In genomic region chr6:82738773-82739172, GRCh38 we compare ENCODE assay signal across 18 cellular contexts.
DNase-seq lines count a peak whose midpoint lies in the region; ATAC-seq and TF ChIP-seq lines count a peak whose summit lies in the region.
"Had no signal": no experiment of that assay in that cellular context is flagged by ENCODE, and none has a peak within 500 bp of the region (broad histone marks: within the 10 kb centered on the region; RNA-seq: fewer than 3 reads in every experiment).

No MANE protein-coding gene starts in this region.

- H3K23ac ChIP-seq in mesendoderm (ENCODE audit: low read length) = no peak overlapping the region
- H3K23ac ChIP-seq in mesenchymal stem cell (ENCODE audit: low read length in 2 of 2) = no peak overlapping the region

- H3K4me3 Mint-ChIP-seq in GM23338 (peak overlapping the region; percentile 45; the same call in 2 of the 3 replicates), WTC11 (peak overlapping the region; percentile 13)
- H3K4me3 Mint-ChIP-seq: CD4-positive, CD25-positive, alpha-beta regulatory T cell had no signal

- H3K18ac ChIP-seq in mesendoderm (ENCODE audit: low read length) (no peak overlapping the region), mesenchymal stem cell (ENCODE audit: low read depth in 1 of 2, low read length in 2 of 2) (no peak overlapping the region)

- H4K8ac ChIP-seq in mesendoderm (ENCODE audit: low read depth, low read length) = no peak overlapping the region
- H4K8ac ChIP-seq in mesenchymal stem cell (ENCODE audit: low read length) = no peak overlapping the region

- H2AFZ ChIP-seq in GM23338 (no peak overlapping the region), mesenchymal stem cell (ENCODE audit: low read depth, low read length) (no peak overlapping the region)

- H2AK5ac ChIP-seq in mesendoderm (ENCODE audit: low read length) (no peak overlapping the region), mesenchymal stem cell (ENCODE audit: low read length, severe bottlenecking) (no peak overlapping the region)

- no peak overlapping the region for H3K14ac ChIP-seq in mesenchymal stem cell (ENCODE audit: low read length in 2 of 2)

- DNase-seq in GM23338 (ENCODE audit: low spot score) (no peak), NCI-H1105 treated with DMSO at 0.1 percent for 48 hours (lab: John Stamatoyannopoulos, UW) (peak; percentile 78), WTC11 (ENCODE audit: low spot score) (no peak), mesendoderm (peak; percentile 11), mesenchymal stem cell (no peak), KBM-7 (no peak)
- DNase-seq: Calu3; CD4-positive, CD25-positive, alpha-beta regulatory T cell; MV-4-11; NCI-H187 treated with DMSO at 0.1 percent for 48 hours; NCI-H510A treated with DMSO at 0.1 percent for 48 hours; NK-92 treated with Interleukin-12 subunit alpha and Interleukin-12 subunit beta, amount 100 ng/mL, for 24 hours; OCI-M1 had no signal

- no peak overlapping the region for H4K91ac ChIP-seq in mesenchymal stem cell (ENCODE audit: low read length)

- CTCF ChIA-PET in WTC11 (lab: Charles Lee) = interaction anchor here (1.7 kb wide), 1 partner anchor 26 kb away, joined by 8 read pairs; no protein-coding TSS in a partner anchor

- no peaks in the 10 kb centered on the region for H3K27me3 ChIP-seq in GM23338 (ENCODE audit: insufficient read depth)
- no peaks in the 10 kb centered on the region for H3K27me3 ChIP-seq in mesendoderm (ENCODE audit: insufficient read depth, low read length, poor library complexity)
- H3K27me3 ChIP-seq in mesenchymal stem cell (ENCODE audit: control insufficient read depth in 1 of 2, insufficient read depth in 1 of 2, low read length in 2 of 2) = no peaks in the 10 kb centered on the region
- H3K27me3 ChIP-seq: SJSA1 had no signal

- H2BK12ac ChIP-seq in mesenchymal stem cell (ENCODE audit: low read length in 2 of 2) = no peak overlapping the region

- H3K56ac ChIP-seq in mesendoderm (ENCODE audit: low read length) = no peak overlapping the region

- no peak overlapping the region for H3K4ac ChIP-seq in mesendoderm (ENCODE audit: low read depth, low read length)
- H3K4ac ChIP-seq in mesenchymal stem cell (ENCODE audit: low read depth in 1 of 2, low read length in 2 of 2) = no peak overlapping the region

- H4K5ac ChIP-seq in mesendoderm (ENCODE audit: low read length) = no peak overlapping the region

- H3K27ac Mint-ChIP-seq in GM23338 = peak overlapping the region; percentile 68; the same call in 1 of the 2 replicates
- peak overlapping the region; percentile 93 for H3K27ac Mint-ChIP-seq in WTC11
- H3K27ac Mint-ChIP-seq: CD4-positive, CD25-positive, alpha-beta regulatory T cell had no signal

- H3K9me3 Mint-ChIP-seq in GM23338 (no peaks in the 10 kb centered on the region), WTC11 (peaks cover 6% of the 10 kb centered on the region)

- H2BK120ac ChIP-seq in mesendoderm (ENCODE audit: low read depth, low read length) (no peak overlapping the region), mesenchymal stem cell (ENCODE audit: low read depth, low read length) (no peak overlapping the region)

- peak; percentile 55 for ATAC-seq in GM23338
- peak; percentile 33 for ATAC-seq in WTC11
- no peak for ATAC-seq in GM21360 (IDR thresholded peaks at IDR 0.05; ENCODE audit: unreplicated experiment)
- no peak for ATAC-seq in HG03439 (IDR thresholded peaks at IDR 0.05; ENCODE audit: unreplicated experiment)
- ATAC-seq: GM12878 had no signal

- H3K27me3 Mint-ChIP-seq in GM23338 (ENCODE audit: insufficient read depth, low read depth, poor library complexity) = peaks cover 2% of the 10 kb centered on the region
- H3K27me3 Mint-ChIP-seq in WTC11 (ENCODE audit: low read depth) = no peaks in the 10 kb centered on the region

- H2BK15ac ChIP-seq in mesendoderm (replicated peaks; ENCODE audit: low read depth) (no peak overlapping the region), mesenchymal stem cell (ENCODE audit: low read depth, poor library complexity, severe bottlenecking) (no peak overlapping the region)

- H3K4me3 ChIP-seq in GM23338 (peak overlapping the region; percentile 18; the same call in 1 of the 2 replicates), mesendoderm (ENCODE audit: low read length) (no peak overlapping the region), mesenchymal stem cell (ENCODE audit: insufficient read depth in 1 of 2, low read depth in 1 of 2, low read length in 2 of 2) (no peak overlapping the region)
- H3K4me3 ChIP-seq: GM12878, SJSA1 had no signal

- H3K36me3 ChIP-seq in GM23338 (ENCODE audit: insufficient read depth) = no peaks in the 10 kb centered on the region
- no peaks in the 10 kb centered on the region for H3K36me3 ChIP-seq in mesendoderm (ENCODE audit: control insufficient read depth, insufficient read depth, low read length)
- H3K36me3 ChIP-seq in mesenchymal stem cell (ENCODE audit: control insufficient read depth in 1 of 2, insufficient read depth in 2 of 2, low read depth in 1 of 2, low read length in 2 of 2) = no peaks in the 10 kb centered on the region
- H3K36me3 ChIP-seq: SJSA1 had no signal

- H3K9ac ChIP-seq in mesendoderm (ENCODE audit: low read length) = no peak overlapping the region
- no peak overlapping the region for H3K9ac ChIP-seq in mesenchymal stem cell (ENCODE audit: low read length)

- peak overlapping the region; percentile 51; the same call in 1 of the 2 replicates for H3K27ac ChIP-seq in GM23338 (ENCODE audit: low read depth)
- H3K27ac ChIP-seq in mesendoderm (ENCODE audit: low read depth, low read length) = no peak overlapping the region
- H3K27ac ChIP-seq in mesenchymal stem cell (ENCODE audit: low read length, poor library complexity, severe bottlenecking) = no peak overlapping the region
- H3K27ac ChIP-seq: RWPE1, SJSA1 had no signal

- peaks cover 48% of the 10 kb centered on the region for H3K4me1 ChIP-seq in GM23338 (ENCODE audit: insufficient read depth)
- no peaks in the 10 kb centered on the region for H3K4me1 ChIP-seq in mesendoderm (ENCODE audit: control insufficient read depth, low read depth, low read length)
- no peaks in the 10 kb centered on the region for H3K4me1 ChIP-seq in mesenchymal stem cell (ENCODE audit: control insufficient read depth, insufficient read depth, low read depth, low read length)

- H3K4me1 Mint-ChIP-seq in GM23338 = peaks cover 46% of the 10 kb centered on the region
- peaks cover 57% of the 10 kb centered on the region for H3K4me1 Mint-ChIP-seq in WTC11
- H3K4me1 Mint-ChIP-seq: CD4-positive, CD25-positive, alpha-beta regulatory T cell had no signal

- TF ChIP-seq CTCF in GM23338 (conservative IDR thresholded peaks at IDR 0.05; ENCODE audit: low read depth in 2 of 2) (no peak; a peak in 1 of 4 replicates), WTC11 (IDR thresholded peaks at IDR 0.05) (no peak)

- H3K9me3 ChIP-seq in mesenchymal stem cell (ENCODE audit: control insufficient read depth, low read length) = no peaks in the 10 kb centered on the region
- H3K9me3 ChIP-seq: SJSA1 had no signal

- no peaks in the 10 kb centered on the region for H3F3A ChIP-seq in GM23338 (replicated peaks; ENCODE audit: low read depth)

- peaks cover 7% of the 10 kb centered on the region; the same call in 1 of the 2 replicates for H3K9me2 ChIP-seq in GM23338 (ENCODE audit: insufficient read depth)

- no peak overlapping the region for H2BK5ac ChIP-seq in mesendoderm (ENCODE audit: low read length)
- H2BK5ac ChIP-seq in mesenchymal stem cell (ENCODE audit: low read depth, low read length, poor library complexity, severe bottlenecking) = no peak overlapping the region

- peak overlapping the region; percentile 24 for H3K4me2 ChIP-seq in GM23338
- no peak overlapping the region for H3K4me2 ChIP-seq in mesendoderm (ENCODE audit: low read length)
- no peak overlapping the region for H3K4me2 ChIP-seq in mesenchymal stem cell (ENCODE audit: low read length, poor library complexity, severe bottlenecking)

- H3K79me1 ChIP-seq in mesendoderm (ENCODE audit: low read length) = no peaks in the 10 kb centered on the region
- H3K79me1 ChIP-seq in mesenchymal stem cell (replicated peaks; ENCODE audit: low read length, poor library complexity, severe bottlenecking) = no peaks in the 10 kb centered on the region

- no peaks in the 10 kb centered on the region for H3K79me2 ChIP-seq in GM23338 (replicated peaks; ENCODE audit: insufficient read depth)
- H3K79me2 ChIP-seq in mesendoderm (ENCODE audit: control insufficient read depth, insufficient read depth, low read length) = no peaks in the 10 kb centered on the region

- no peaks in the 10 kb centered on the region for H4K20me1 ChIP-seq in GM23338 (replicated peaks; ENCODE audit: insufficient read depth)

- WGBS in mesendoderm (ENCODE audit: extremely low coverage, insufficient coverage, low lambda C conversion rate) = no CpG with 5 or more reads among the region's 1 CpG
- WGBS in mesenchymal stem cell = 33% methylated on average over 1 of the region's 1 CpG

- in situ Hi-C loops in KBM-7 (cut with MboI; ENCODE audit: low pct_unique_long_range_greater_than_20kb, low sequenced_read_pairs) = no loop called here

- no peaks in the 10 kb centered on the region; the same call in 2 of the 3 replicates for H3K36me3 Mint-ChIP-seq in GM23338 (ENCODE audit: low read depth)
- H3K36me3 Mint-ChIP-seq in WTC11 = no peaks in the 10 kb centered on the region
- H3K36me3 Mint-ChIP-seq: CD4-positive, CD25-positive, alpha-beta regulatory T cell had no signal

- POLR2A ChIA-PET in WTC11 (lab: Charles Lee) = interaction anchor here (0.5 kb wide), 1 partner anchor 477 kb away, joined by 3 read pairs; no protein-coding TSS in a partner anchor

TF ChIP-seq in GM23338, 12 proteins besides CTCF, POLR2A, EP300 and RAD21 (continues in another document):
- no peak for TF ChIP-seq JUNB (IDR thresholded peaks at IDR 0.05; ENCODE audit: unreplicated experiment)

TF ChIP-seq in WTC11, 78 proteins besides CTCF, POLR2A, EP300 and RAD21 (continues in another document):
- no peak for TF ChIP-seq FOXJ3 (CRISPR knock-in tag; IDR thresholded peaks at IDR 0.05; ENCODE audit: borderline replicate concordance)
- no peak for TF ChIP-seq CDX4 (CRISPR knock-in tag; IDR thresholded peaks at IDR 0.05; ENCODE audit: borderline replicate concordance)
- TF ChIP-seq, protein P1, sequence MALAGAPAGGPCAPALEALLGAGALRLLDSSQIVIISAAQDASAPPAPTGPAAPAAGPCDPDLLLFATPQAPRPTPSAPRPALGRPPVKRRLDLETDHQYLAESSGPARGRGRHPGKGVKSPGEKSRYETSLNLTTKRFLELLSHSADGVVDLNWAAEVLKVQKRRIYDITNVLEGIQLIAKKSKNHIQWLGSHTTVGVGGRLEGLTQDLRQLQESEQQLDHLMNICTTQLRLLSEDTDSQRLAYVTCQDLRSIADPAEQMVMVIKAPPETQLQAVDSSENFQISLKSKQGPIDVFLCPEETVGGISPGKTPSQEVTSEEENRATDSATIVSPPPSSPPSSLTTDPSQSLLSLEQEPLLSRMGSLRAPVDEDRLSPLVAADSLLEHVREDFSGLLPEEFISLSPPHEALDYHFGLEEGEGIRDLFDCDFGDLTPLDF (CRISPR knock-in tag; IDR thresholded peaks at IDR 0.05) = no peak
- no peak for TF ChIP-seq OVOL2 (CRISPR knock-in tag; IDR thresholded peaks at IDR 0.05; ENCODE audit: borderline replicate concordance)

Comparison
In these comparisons a context has a peak if more than half of its experiments do, and no peak if none do; other contexts are left out.
1. ATAC-seq: peak in GM23338 (single experiment) and WTC11 (single experiment); none in GM21360 (single experiment) and HG03439 (single experiment).
2. DNase-seq: peak in NCI-H1105 treated with DMSO at 0.1 percent for 48 hours (single experiment) and mesendoderm (single experiment); none in GM23338 (single experiment), WTC11 (single experiment), mesenchymal stem cell (single experiment) and KBM-7 (single experiment).